ENCODE assay signal across 23 cellular contexts in the genomic region with DNA sequence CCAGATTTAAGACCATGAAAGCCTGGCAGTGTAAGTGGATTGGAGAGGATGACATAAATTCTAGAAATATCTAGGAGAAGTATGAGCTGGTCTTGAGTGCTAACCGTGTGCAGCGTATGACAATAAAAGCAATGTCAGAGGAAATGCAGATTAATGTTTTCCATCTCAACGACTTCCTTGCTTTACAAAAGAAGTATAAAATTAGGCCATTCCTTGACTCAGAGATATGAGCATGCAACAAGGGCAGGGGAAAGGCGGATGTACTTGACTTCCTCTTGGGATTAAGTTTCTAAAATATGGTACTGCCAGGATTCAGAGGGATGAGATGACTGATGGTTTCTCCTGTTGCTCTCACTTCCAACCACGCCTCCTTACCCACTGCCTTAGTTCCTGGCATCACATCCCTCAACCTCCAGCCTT. TPM values are rescaled to one million over a fixed set of nuclear protein-coding genes. Genes with fewer than 3 reads are reported as not detected.
DNase-seq lines count a peak whose midpoint lies in the region; ATAC-seq and TF ChIP-seq lines count a peak whose summit lies in the region.
"Had no signal": no experiment of that assay in that cellular context is flagged by ENCODE, and none has a peak within 500 bp of the region (broad histone marks: within the 10 kb centered on the region; RNA-seq: fewer than 3 reads in every experiment).

No MANE protein-coding gene starts in this region.

- CTCF ChIA-PET in activated naive CD4-positive, alpha-beta T cell treated with anti-CD3 and anti-CD28 coated beads for 36 hours (lab: Charles Lee), result interaction anchor here (1.2 kb wide), 1 partner anchor 381 kb away, joined by 3 read pairs; no protein-coding TSS in a partner anchor

- no peak overlapping the region for H3K4me3 Mint-ChIP-seq in activated naive CD4-positive, alpha-beta T cell treated with anti-CD3 and anti-CD28 coated beads for 36 hours
- H3K4me3 Mint-ChIP-seq: activated CD4-positive, alpha-beta T cell treated with anti-CD3 and anti-CD28 coated beads, Interleukin-2, amount 10 ng/mL, durations not matched to agents 24 days and 14 days; activated naive CD4-positive, alpha-beta T cell treated with anti-CD3 and anti-CD28 coated beads, Interleukin-2, amount 50 U/mL, for 24 hours had no signal

- WGBS in psoas muscle, 3 donors, result 17 to 40% (median 33%) methylated on average over 5 of the region's 5 CpGs
- no CpG with 5 or more reads among the region's 5 CpGs for WGBS in trophoblast cell (ENCODE audit: extremely low coverage, insufficient coverage, insufficient read length)

- no peak overlapping the region for H2BK12ac ChIP-seq in trophoblast cell (ENCODE audit: low read length)

- intact Hi-C loops in psoas muscle (cut with DNase I), result no loop called here
- intact Hi-C loops in activated naive CD4-positive, alpha-beta T cell treated with anti-CD3 and anti-CD28 coated beads for 36 hours (cut with micrococcal nuclease), result no loop called here

- ATAC-seq in psoas muscle, result peak in 3 of 4 donors; percentile 26 to 63 (median 53)
- ATAC-seq: HepG2 had no signal

- no peak overlapping the region for H3K23ac ChIP-seq in trophoblast cell (ENCODE audit: low read length)

- no peak overlapping the region for H3K18ac ChIP-seq in trophoblast cell (ENCODE audit: low read length)

- no peaks in the 10 kb centered on the region for H3K4me1 Mint-ChIP-seq in activated naive CD4-positive, alpha-beta T cell treated with anti-CD3 and anti-CD28 coated beads for 36 hours (ENCODE audit: low read depth)
- H3K4me1 Mint-ChIP-seq: activated CD4-positive, alpha-beta T cell treated with anti-CD3 and anti-CD28 coated beads, Interleukin-2, amount 10 ng/mL, durations not matched to agents 24 days and 14 days; activated naive CD4-positive, alpha-beta T cell treated with anti-CD3 and anti-CD28 coated beads, Interleukin-2, amount 50 U/mL, for 24 hours had no signal

- no peaks in the 10 kb centered on the region for H3K9me3 Mint-ChIP-seq in activated naive CD4-positive, alpha-beta T cell treated with anti-CD3 and anti-CD28 coated beads for 36 hours
- H3K9me3 Mint-ChIP-seq: activated CD4-positive, alpha-beta T cell treated with anti-CD3 and anti-CD28 coated beads, Interleukin-2, amount 10 ng/mL, durations not matched to agents 24 days and 14 days; activated naive CD4-positive, alpha-beta T cell treated with anti-CD3 and anti-CD28 coated beads, Interleukin-2, amount 50 U/mL, for 24 hours had no signal

- H3K36me3 Mint-ChIP-seq in activated naive CD4-positive, alpha-beta T cell treated with anti-CD3 and anti-CD28 coated beads for 36 hours (ENCODE audit: low read depth), result no peaks in the 10 kb centered on the region
- H3K36me3 Mint-ChIP-seq: activated naive CD4-positive, alpha-beta T cell treated with anti-CD3 and anti-CD28 coated beads, Interleukin-2, amount 50 U/mL, for 24 hours had no signal

- H3K27me3 Mint-ChIP-seq in activated naive CD4-positive, alpha-beta T cell treated with anti-CD3 and anti-CD28 coated beads for 36 hours (ENCODE audit: low read depth), result no peaks in the 10 kb centered on the region

- no peak overlapping the region for H4K12ac ChIP-seq in trophoblast cell (ENCODE audit: low read depth, low read length)

- H3K79me1 ChIP-seq in trophoblast cell (ENCODE audit: low read length), result no peaks in the 10 kb centered on the region

- H3K4me2 ChIP-seq in trophoblast cell (ENCODE audit: low read length), result no peak overlapping the region

- H2BK120ac ChIP-seq in trophoblast cell (ENCODE audit: insufficient read depth, low read length, poor library complexity), result no peak overlapping the region

- H3K27ac Mint-ChIP-seq in activated naive CD4-positive, alpha-beta T cell treated with anti-CD3 and anti-CD28 coated beads for 36 hours, result no peak overlapping the region
- H3K27ac Mint-ChIP-seq: activated CD4-positive, alpha-beta T cell treated with anti-CD3 and anti-CD28 coated beads, Interleukin-2, amount 10 ng/mL, durations not matched to agents 24 days and 14 days; activated naive CD4-positive, alpha-beta T cell treated with anti-CD3 and anti-CD28 coated beads, Interleukin-2, amount 50 U/mL, for 24 hours had no signal

- no peak overlapping the region for H2BK5ac ChIP-seq in trophoblast cell (ENCODE audit: low read depth, low read length, poor library complexity)

- TF ChIP-seq CTCF in cardiac fibroblast (IDR thresholded peaks at IDR 0.05; ENCODE audit: low read depth, low read length), result no peak
- no peak for TF ChIP-seq CTCF in psoas muscle (IDR thresholded peaks at IDR 0.05)

- H3K9me3 ChIP-seq in psoas muscle (no peaks in the 10 kb centered on the region), trophoblast cell (ENCODE audit: insufficient read depth, low read depth, low read length) (peaks cover 2% of the 10 kb centered on the region)
- H3K9me3 ChIP-seq: BE2C had no signal

- H3K27me3 ChIP-seq in psoas muscle (ENCODE audit: insufficient read depth in 3 of 3, low read length in 2 of 3) (no peaks in the 10 kb centered on the region), trophoblast cell (ENCODE audit: insufficient read depth, low read length) (no peaks in the 10 kb centered on the region)
- H3K27me3 ChIP-seq: BE2C had no signal

- DNase-seq in Daoy (ENCODE audit: low read depth) (peak; percentile 50), HT1080 (ENCODE audit: low read depth) (peak; percentile 77), cardiac fibroblast (ENCODE audit: low read depth in 2 of 2) (peak; percentile 70 to 72), psoas muscle (no peak), trophoblast cell (no peak), middle frontal gyrus (ENCODE audit: extremely low spot score, low spot score) (no peak)
- no peak for DNase-seq in activated naive CD4-positive, alpha-beta T cell treated with anti-CD3 and anti-CD28 coated beads for 36 hours
- DNase-seq: activated T-cell treated with anti-CD3 and anti-CD28 coated beads for 4 hours; BE2C; Calu3; effector CD4-positive, alpha-beta T cell; GF-D8; hippocampal formation; kidney glomerular epithelial cell; NCI-H1930; NCI-H524 treated with DMSO at 0.1 percent for 48 hours; stimulated activated CD4-positive, alpha-beta T cell treated with anti-CD3 and anti-CD28 coated beads, Interleukin-2, amount 100 ng/mL, for 48 hours; substantia nigra had no signal

- H2AFZ ChIP-seq in trophoblast cell (ENCODE audit: insufficient read depth, low read length, poor library complexity), result no peak overlapping the region

- H4K8ac ChIP-seq in trophoblast cell (ENCODE audit: low read depth, low read length), result no peak overlapping the region

- no peak overlapping the region for H4K91ac ChIP-seq in trophoblast cell (ENCODE audit: low read depth, low read length)

- no peak overlapping the region for H2AK5ac ChIP-seq in trophoblast cell (ENCODE audit: low read length)

- H3K4me3 ChIP-seq in cardiac fibroblast (replicated peaks in 1 of 2; ENCODE audit: low read depth in 2 of 2, low read length in 2 of 2) (no peak overlapping the region), psoas muscle (no peak overlapping the region), trophoblast cell (ENCODE audit: low read depth, low read length) (no peak overlapping the region)

- H3K36me3 ChIP-seq in psoas muscle (ENCODE audit: insufficient read depth in 1 of 2, low read depth in 1 of 2) (no peaks in the 10 kb centered on the region), trophoblast cell (ENCODE audit: control insufficient read depth in 1 of 2, insufficient read depth in 2 of 2, low read length in 2 of 2) (no peaks in the 10 kb centered on the region)
- H3K36me3 ChIP-seq: BE2C had no signal

- H3K4me1 ChIP-seq in psoas muscle, result peaks cover 17% of the 10 kb centered on the region
- peaks cover 5 to 12% of the 10 kb centered on the region in 2 experiments for H3K4me1 ChIP-seq in trophoblast cell (ENCODE audit: control insufficient read depth in 1 of 2, insufficient read depth in 2 of 2, low read length in 2 of 2)

- H3K27ac ChIP-seq in psoas muscle, result no peak overlapping the region
- no peak overlapping the region for H3K27ac ChIP-seq in trophoblast cell (ENCODE audit: low read depth, low read length)

- no peak overlapping the region for H3K9ac ChIP-seq in trophoblast cell (ENCODE audit: low read length)

- no peak overlapping the region for H3K4ac ChIP-seq in trophoblast cell (ENCODE audit: low read depth, low read length)

- H3K14ac ChIP-seq in trophoblast cell (ENCODE audit: low read length), result no peak overlapping the region

- no peaks in the 10 kb centered on the region for H3K79me2 ChIP-seq in trophoblast cell (ENCODE audit: control insufficient read depth, insufficient read depth, low read length, poor library complexity)

RNA-seq across cellular contexts. Expression of gene ADAMTS15, which starts 32.3 kb away (rescaled TPM):
- total RNA-seq in Daoy (2014; rRNA removed; shearing (Covaris generic)), result 9.0 and 12.0 TPM in 2 replicates
- 0.03 and 0.08 TPM in 2 replicates for total RNA-seq in HT1080 (2014; rRNA removed; shearing (Covaris generic))
- 0.21 and 0.36 TPM in 2 replicates for polyA plus RNA-seq in HT1080 (2015; cell fraction: cytosol; rRNA removed)
- 0.99 and 1.4 TPM in 2 replicates for polyA plus RNA-seq in HT1080 (2015; cell fraction: nucleus; rRNA removed)
- 1 to 10 TPM; 1.5 to 2.2 (median 1.8) TPM for total RNA-seq in psoas muscle
- polyA plus RNA-seq in psoas muscle, result 1 to 10 TPM in 1 of 3 donors, under 1 TPM in 2; 0.66 to 3.1 (median 0.79) TPM
- total RNA-seq in activated naive CD4-positive, alpha-beta T cell treated with anti-CD3 and anti-CD28 coated beads for 36 hours, result not detected
- polyA plus RNA-seq in trophoblast cell (2013), result 0.15 and 0.18 TPM in 2 replicates
- total RNA-seq: mononuclear cell, SK-MEL-5 had no signal

RNA-seq across cellular contexts. Expression of gene ADAMTS8, which starts 52.3 kb away (rescaled TPM):
- not detected in 2 replicates for total RNA-seq in Daoy (2014; rRNA removed; shearing (Covaris generic))
- not detected in 2 replicates for total RNA-seq in HT1080 (2014; rRNA removed; shearing (Covaris generic))
- not detected in 2 replicates for polyA plus RNA-seq in HT1080 (2015; cell fraction: cytosol; rRNA removed)
- not detected in 2 replicates for polyA plus RNA-seq in HT1080 (2015; cell fraction: nucleus; rRNA removed)
- 1 to 10 TPM in 1 of 4 donors, under 1 TPM in 2, not detected in 1; 0.14 to 1.2 (median 0.79) TPM for total RNA-seq in psoas muscle
- under 1 TPM; 0.12 to 0.42 (median 0.23) TPM for polyA plus RNA-seq in psoas muscle
- total RNA-seq in activated naive CD4-positive, alpha-beta T cell treated with anti-CD3 and anti-CD28 coated beads for 36 hours, result not detected
- polyA plus RNA-seq in trophoblast cell (2013), result not detected in 2 replicates
- total RNA-seq: activated CD4-positive, alpha-beta T cell treated with anti-CD3 and anti-CD28 coated beads, Interleukin-2, amount 10 ng/mL, durations not matched to agents 24 days and 14 days; Calu3; HepG2; mononuclear cell had no signal
- polyA plus RNA-seq: HepG2 had no signal

Comparison
In these comparisons a context has a peak if more than half of its experiments do, and no peak if none do; other contexts are left out.
1. DNase-seq: peak in Daoy (single experiment), HT1080 (single experiment) and cardiac fibroblast (2 of 2); none in psoas muscle (0 of 2), activated naive CD4-positive, alpha-beta T cell treated with anti-CD3 and anti-CD28 coated beads for 36 hours (single experiment), trophoblast cell (0 of 2) and middle frontal gyrus (single experiment).